In genomic region chr1:112307930-112308329, GRCh38 we compare ENCODE assay signal across 7 cellular contexts.
"Had no signal": no experiment of that assay in that cellular context is flagged by ENCODE, and none has a peak within 500 bp of the region (broad histone marks: within the 10 kb centered on the region; RNA-seq: fewer than 3 reads in every experiment).

No MANE protein-coding gene starts in this region.

- H3K27ac ChIP-seq: GM23248 had no signal

- DNase-seq: GM23248, H9, HFFc6, IMR-90, KG1 had no signal

- H3K9ac ChIP-seq: GM23248 had no signal

- H3K4me3 ChIP-seq: GM23248, K562 had no signal

- H2AFZ ChIP-seq: GM23248 had no signal

- ATAC-seq: HCT116, K562 had no signal
